ENCODE assay signal across 11 cellular contexts in genomic region chr14:63672417-63673180, GRCh38. TPM values are rescaled to one million over a fixed set of nuclear protein-coding genes. Genes with fewer than 3 reads are reported as not detected.
DNase-seq lines count a peak whose midpoint lies in the region; ATAC-seq, FAIRE-seq and TF ChIP-seq lines count a peak whose summit lies in the region.
"Had no signal": no experiment of that assay in that cellular context is flagged by ENCODE, and none has a peak within 500 bp of the region (broad histone marks: within the 10 kb centered on the region; RNA-seq: fewer than 3 reads in every experiment).

No MANE protein-coding gene starts in this region.

- H3K9me3 Mint-ChIP-seq in activated T-helper 2 cell treated with anti-CD3 and anti-CD28 coated beads, Interferon-gamma antibody, Interleukin-2, Interleukin-4, amounts not matched to agents 10 μg/mL and 5 μg/mL and 100 μg/mL, durations not matched to agents 14 hours and 24 hours and 36 hours, result no peaks in the 10 kb centered on the region
- H3K9me3 Mint-ChIP-seq: stimulated activated naive CD8-positive, alpha-beta T cell treated with anti-CD3 and anti-CD28 coated beads, Interleukin-15, Interleukin-2, amounts not matched to agents 100 ng/mL and 50 ng/mL, for 24 hours had no signal

- no peaks in the 10 kb centered on the region for H3K4me1 Mint-ChIP-seq in activated T-helper 2 cell treated with anti-CD3 and anti-CD28 coated beads, Interferon-gamma antibody, Interleukin-2, Interleukin-4, amounts not matched to agents 10 μg/mL and 5 μg/mL and 100 μg/mL, durations not matched to agents 14 hours and 24 hours and 36 hours (ENCODE audit: low read depth)

- H3K4me3 Mint-ChIP-seq in activated T-helper 2 cell treated with anti-CD3 and anti-CD28 coated beads, Interferon-gamma antibody, Interleukin-2, Interleukin-4, amounts not matched to agents 10 μg/mL and 5 μg/mL and 100 μg/mL, durations not matched to agents 14 hours and 24 hours and 36 hours (ENCODE audit: low read depth), result no peak overlapping the region
- H3K4me3 Mint-ChIP-seq: stimulated activated naive CD8-positive, alpha-beta T cell treated with anti-CD3 and anti-CD28 coated beads, Interleukin-15, Interleukin-2, amounts not matched to agents 100 ng/mL and 50 ng/mL, for 24 hours had no signal

- no peaks in the 10 kb centered on the region for H3K27me3 ChIP-seq in brain microvascular endothelial cell (replicated peaks)

- DNase-seq in GM18507 (ENCODE audit: extremely low spot score, insufficient read length, low read depth) (no peak), iris pigment epithelial cell (ENCODE audit: low read depth) (peak; percentile 24), globus pallidus (ENCODE audit: low spot score) (no peak), brain microvascular endothelial cell (no peak)
- no peak for DNase-seq in activated T-helper 2 cell treated with anti-CD3 and anti-CD28 coated beads, Interferon-gamma antibody, Interleukin-2, Interleukin-4, amounts not matched to agents 10 μg/mL and 5 μg/mL and 100 μg/mL, durations not matched to agents 14 hours and 24 hours and 36 hours (ENCODE audit: low spot score)
- DNase-seq in stimulated activated CD4-positive, alpha-beta T cell treated with anti-CD3 and anti-CD28 coated beads, Interleukin-1b, Interleukin-23, amount 100 ng/mL, for 48 hours, result no peak

- FAIRE-seq in GM18507 (lab: Jason Lieb, UNC), result peak; percentile 96

- no peak for TF ChIP-seq CTCF in brain microvascular endothelial cell (IDR thresholded peaks at IDR 0.05; ENCODE audit: low read depth, low read length, missing control alignments)

- H3K27ac Mint-ChIP-seq in activated T-helper 2 cell treated with anti-CD3 and anti-CD28 coated beads, Interferon-gamma antibody, Interleukin-2, Interleukin-4, amounts not matched to agents 10 μg/mL and 5 μg/mL and 100 μg/mL, durations not matched to agents 14 hours and 24 hours and 36 hours, result no peak overlapping the region
- H3K27ac Mint-ChIP-seq: stimulated activated naive CD8-positive, alpha-beta T cell treated with anti-CD3 and anti-CD28 coated beads, Interleukin-15, Interleukin-2, amounts not matched to agents 100 ng/mL and 50 ng/mL, for 24 hours had no signal

- H3K36me3 ChIP-seq in brain microvascular endothelial cell (replicated peaks), result no peaks in the 10 kb centered on the region

- H3K27ac ChIP-seq in brain microvascular endothelial cell, result no peak overlapping the region

- ATAC-seq in GM21619 (IDR thresholded peaks at IDR 0.05; ENCODE audit: unreplicated experiment) (peak; percentile 84), HG03571 (IDR thresholded peaks at IDR 0.05; ENCODE audit: unreplicated experiment) (peak; percentile 73)
- ATAC-seq: activated CD4-positive, CD25-positive, alpha-beta regulatory T cell treated with anti-CD3 and anti-CD28 coated beads, Interleukin-2, amount 50 U/mL, for 24 hours; esophagus mucosa had no signal

- H3K36me3 Mint-ChIP-seq in activated T-helper 2 cell treated with anti-CD3 and anti-CD28 coated beads, Interferon-gamma antibody, Interleukin-2, Interleukin-4, amounts not matched to agents 10 μg/mL and 5 μg/mL and 100 μg/mL, durations not matched to agents 14 hours and 24 hours and 36 hours (ENCODE audit: low read depth), result peaks cover 8% of the 10 kb centered on the region

- H3K27me3 Mint-ChIP-seq in activated T-helper 2 cell treated with anti-CD3 and anti-CD28 coated beads, Interferon-gamma antibody, Interleukin-2, Interleukin-4, amounts not matched to agents 10 μg/mL and 5 μg/mL and 100 μg/mL, durations not matched to agents 14 hours and 24 hours and 36 hours (ENCODE audit: low read depth), result no peaks in the 10 kb centered on the region
- H3K27me3 Mint-ChIP-seq: stimulated activated naive CD8-positive, alpha-beta T cell treated with anti-CD3 and anti-CD28 coated beads, Interleukin-15, Interleukin-2, amounts not matched to agents 100 ng/mL and 50 ng/mL, for 24 hours had no signal

- no peak overlapping the region for H3K4me3 ChIP-seq in brain microvascular endothelial cell (ENCODE audit: low read depth, low read length)

- intact Hi-C loops in activated T-helper 2 cell treated with anti-CD3 and anti-CD28 coated beads, Interferon-gamma antibody, Interleukin-2, Interleukin-4, amounts not matched to agents 10 μg/mL and 5 μg/mL and 100 μg/mL, durations not matched to agents 14 hours and 24 hours and 36 hours (cut with micrococcal nuclease), result no loop called here

- in situ Hi-C loops in brain microvascular endothelial cell (cut with HindIII; ENCODE audit: low pct_ligation_motif_present, low sequenced_read_pairs), result no loop called here

RNA-seq across cellular contexts. Expression of gene WDR89, which starts 30.9 kb away (rescaled TPM):
- total RNA-seq in activated T-helper 2 cell treated with anti-CD3 and anti-CD28 coated beads, Interferon-gamma antibody, Interleukin-2, Interleukin-4, amounts not matched to agents 10 μg/mL and 5 μg/mL and 100 μg/mL, durations not matched to agents 14 hours and 24 hours and 36 hours, result 25.5 and 25.9 TPM in 2 replicates

RNA-seq across cellular contexts. Expression of gene SGPP1, which starts 55.3 kb away (rescaled TPM):
- 13.0 and 14.0 TPM in 2 replicates for total RNA-seq in activated T-helper 2 cell treated with anti-CD3 and anti-CD28 coated beads, Interferon-gamma antibody, Interleukin-2, Interleukin-4, amounts not matched to agents 10 μg/mL and 5 μg/mL and 100 μg/mL, durations not matched to agents 14 hours and 24 hours and 36 hours
